In the genomic region with DNA sequence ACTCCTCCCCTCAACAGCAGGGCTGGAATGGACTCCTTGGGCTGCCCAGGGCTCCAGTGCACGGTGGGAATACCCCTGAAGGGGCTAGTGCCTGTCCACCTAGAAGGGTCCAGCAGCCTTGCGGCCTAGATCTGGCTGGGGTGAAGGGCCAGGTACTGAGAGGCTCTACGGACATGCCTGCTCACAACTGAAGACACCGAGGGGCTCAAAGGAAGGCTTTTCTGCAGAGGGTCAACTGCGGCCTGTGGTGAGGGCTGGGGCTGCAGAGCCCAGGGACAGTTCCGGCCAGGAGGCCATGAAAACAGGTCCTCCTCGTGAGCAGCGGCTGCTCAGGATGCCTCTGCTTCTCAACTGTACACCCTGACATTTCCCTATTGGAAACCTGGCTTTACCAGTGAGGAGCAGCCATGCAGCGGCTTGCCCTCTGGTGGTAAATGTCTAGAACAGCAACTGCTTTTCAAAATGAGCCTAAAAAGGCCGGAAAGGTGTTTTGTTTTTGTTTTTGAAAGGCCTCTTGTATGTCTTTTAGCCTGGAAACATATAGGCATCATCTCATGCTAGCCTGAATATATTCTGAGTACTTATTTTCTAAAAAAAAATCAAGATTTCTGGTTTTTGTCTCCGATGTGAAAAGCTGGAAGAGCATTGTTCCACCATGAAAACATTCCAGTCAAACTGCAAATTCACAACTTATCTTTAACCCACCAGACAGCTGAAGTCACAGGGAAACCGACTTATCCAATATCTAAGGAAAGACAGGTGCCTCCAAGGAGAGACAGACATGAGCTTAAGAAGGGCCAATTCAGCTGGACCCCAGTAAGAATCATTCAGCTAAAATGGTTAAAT, we compare ENCODE assay signal across 9 cellular contexts.
A peak's percentile ranks its signal among the peaks of the same experiment; 100 is the strongest.
DNase-seq lines count a peak whose midpoint lies in the region; ATAC-seq and TF ChIP-seq lines count a peak whose summit lies in the region.
"Had no signal": no experiment of that assay in that cellular context is flagged by ENCODE, and none has a peak within 500 bp of the region (broad histone marks: within the 10 kb centered on the region; RNA-seq: fewer than 3 reads in every experiment).

No MANE protein-coding gene starts in this region.

- no peaks in the 10 kb centered on the region for H3K36me3 Mint-ChIP-seq in T-helper 17 cell (ENCODE audit: low read depth)

- peaks cover 10% of the 10 kb centered on the region for H3K4me1 Mint-ChIP-seq in T-helper 17 cell

- peak; percentile 38 to 69 for DNase-seq in NCI-H524 (lab: John Stamatoyannopoulos, UW)
- no peak for DNase-seq in NCI-H524 treated with DMSO at 0.1 percent for 48 hours (lab: John Stamatoyannopoulos, UW)
- no peak for DNase-seq in T-helper 17 cell
- DNase-seq in effector CD4-positive, alpha-beta T cell = peak; percentile 26
- DNase-seq in lung microvascular endothelial cell (ENCODE audit: low read depth in 2 of 2) = peak; percentile 64 to 73
- DNase-seq in NCI-H187 treated with DMSO at 0.1 percent for 48 hours (lab: John Stamatoyannopoulos, UW) = no peak

- H3K27me3 Mint-ChIP-seq in T-helper 17 cell = no peaks in the 10 kb centered on the region
- H3K27me3 Mint-ChIP-seq: central memory CD8-positive, alpha-beta T cell had no signal

- H3K4me3 Mint-ChIP-seq in T-helper 17 cell = no peak overlapping the region
- H3K4me3 Mint-ChIP-seq: central memory CD8-positive, alpha-beta T cell had no signal

- H3K27ac Mint-ChIP-seq in T-helper 17 cell = no peak overlapping the region

- TF ChIP-seq RAD21 in Ishikawa (IDR thresholded peaks at IDR 0.05; ENCODE audit: low read depth) = peak; percentile 78

- peaks cover 2% of the 10 kb centered on the region for H3K9me3 ChIP-seq in T-helper 17 cell (ENCODE audit: control insufficient read depth, low read length, poor library complexity, severe bottlenecking)

- no peak for TF ChIP-seq EP300 in Ishikawa (IDR thresholded peaks at IDR 0.05; ENCODE audit: borderline replicate concordance)

- peak; percentile 53 for ATAC-seq in T-helper 17 cell
- no peak for ATAC-seq in HG02852 (IDR thresholded peaks at IDR 0.05; ENCODE audit: unreplicated experiment)

TF ChIP-seq in Ishikawa, 13 proteins besides CTCF, POLR2A, EP300 and RAD21:
- TF ChIP-seq NFIC (IDR thresholded peaks at IDR 0.05) = no peak
- TF ChIP-seq ZBTB7A (IDR thresholded peaks at IDR 0.05; ENCODE audit: low read depth) = no peak
- TF ChIP-seq, protein P1, sequence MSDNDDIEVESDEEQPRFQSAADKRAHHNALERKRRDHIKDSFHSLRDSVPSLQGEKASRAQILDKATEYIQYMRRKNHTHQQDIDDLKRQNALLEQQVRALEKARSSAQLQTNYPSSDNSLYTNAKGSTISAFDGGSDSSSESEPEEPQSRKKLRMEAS (IDR thresholded peaks at IDR 0.05) = no peak
- TF ChIP-seq YY1 (IDR thresholded peaks at IDR 0.05; ENCODE audit: low read depth) = no peak
- TF ChIP-seq CREB1 (IDR thresholded peaks at IDR 0.05; ENCODE audit: low read depth) = no peak
- no peak for TF ChIP-seq FOXM1 (IDR thresholded peaks at IDR 0.05; ENCODE audit: borderline replicate concordance, low read depth)
- TF ChIP-seq REST (IDR thresholded peaks at IDR 0.05; ENCODE audit: low read depth) = no peak
- TF ChIP-seq CEBPB (IDR thresholded peaks at IDR 0.05) = no peak
- no peak for TF ChIP-seq USF1 (IDR thresholded peaks at IDR 0.05)
- no peak for TF ChIP-seq TAF1 (IDR thresholded peaks at IDR 0.05; ENCODE audit: low read depth)
- TF ChIP-seq TCF12 (IDR thresholded peaks at IDR 0.05; ENCODE audit: low read depth) = no peak
- no peak for TF ChIP-seq TEAD4 (IDR thresholded peaks at IDR 0.05)
- no peak for TF ChIP-seq EGR1 (IDR thresholded peaks at IDR 0.05)
TF ChIP-seq in Ishikawa: peak in this region for 0.

Comparison
In these comparisons a context has a peak if more than half of its experiments do, and no peak if none do; other contexts are left out.
1. DNase-seq: peak in NCI-H524 (2 of 2), effector CD4-positive, alpha-beta T cell (single experiment) and lung microvascular endothelial cell (2 of 2); none in NCI-H524 treated with DMSO at 0.1 percent for 48 hours (single experiment), T-helper 17 cell (0 of 3) and NCI-H187 treated with DMSO at 0.1 percent for 48 hours (single experiment).